Comparison of ENCODE assay signal across 9 cellular contexts in genomic region chr2:105329197-105329554, GRCh38. TPM values are rescaled to one million over a fixed set of nuclear protein-coding genes. Genes with fewer than 3 reads are reported as not detected.
DNase-seq lines count a peak whose midpoint lies in the region; ATAC-seq, FAIRE-seq and TF ChIP-seq lines count a peak whose summit lies in the region.
"Had no signal": no experiment of that assay in that cellular context is flagged by ENCODE, and none has a peak within 500 bp of the region (broad histone marks: within the 10 kb centered on the region; RNA-seq: fewer than 3 reads in every experiment).

No MANE protein-coding gene starts in this region.

- intact Hi-C loops in spleen (cut with DNase I; ENCODE audit: low total_unique reads): no loop called here

- H3K4me1 ChIP-seq in spleen: peaks cover 6 to 62% (median 43%) of the 10 kb centered on the region in 6 donors

- 0 to 2% (median 1%) methylated on average over 8 to 17 of the region's 17 CpGs for WGBS in spleen, 5 donors

- peak overlapping the region; percentile 75 for H3K4me3 ChIP-seq in iPS-11a (ENCODE audit: low read depth, low read length)
- H3K4me3 ChIP-seq in spleen: peak overlapping the region; percentile 30 to 88 (median 54)

- H3K27me3 Mint-ChIP-seq in activated naive CD8-positive, alpha-beta T cell: no peaks in the 10 kb centered on the region

- peak overlapping the region in 7 of 8 donors; percentile 65 to 93 (median 90) for H3K27ac ChIP-seq in spleen

- H3K4me3 Mint-ChIP-seq in activated naive CD8-positive, alpha-beta T cell: peak overlapping the region; percentile 96

- FAIRE-seq in HTR-8/SVneo (lab: Jason Lieb, UNC): peak; percentile 40
- FAIRE-seq: A204.1 had no signal

- H3K27ac Mint-ChIP-seq in activated naive CD8-positive, alpha-beta T cell: peak overlapping the region; percentile 96

- no peak for TF ChIP-seq CTCF in spleen (IDR thresholded peaks at IDR 0.05 in 8 of 11, conservative IDR thresholded peaks at IDR 0.05 in 3 of 11)

- TF ChIP-seq POLR2A in spleen (IDR thresholded peaks at IDR 0.05): no peak

- no peaks in the 10 kb centered on the region for H3K27me3 ChIP-seq in spleen (replicated peaks in 1 of 7)

- H3K36me3 ChIP-seq in spleen: peaks cover 0 to 13% (median 0%) of the 10 kb centered on the region in 6 donors

- H3K4me1 Mint-ChIP-seq in activated naive CD8-positive, alpha-beta T cell (ENCODE audit: low read depth): peaks cover 44% of the 10 kb centered on the region

- H3K9me3 Mint-ChIP-seq in activated naive CD8-positive, alpha-beta T cell (ENCODE audit: low read depth): no peaks in the 10 kb centered on the region

- no peaks in the 10 kb centered on the region for H3K9me3 ChIP-seq in spleen

- no peak for ATAC-seq in GM18520 (IDR thresholded peaks at IDR 0.05; ENCODE audit: unreplicated experiment)

- peaks cover 3% of the 10 kb centered on the region for H3K36me3 Mint-ChIP-seq in activated naive CD8-positive, alpha-beta T cell

- DNase-seq in DMS 273 (lab: John Stamatoyannopoulos, UW; ENCODE audit: unreplicated experiment) (peak; percentile 58), DMS 273 treated with DMSO at 0.1 percent for 48 hours (lab: John Stamatoyannopoulos, UW) (no peak), HTR-8/SVneo (ENCODE audit: insufficient read length, low spot score) (no peak), spleen (no peak), epidermal melanocyte (ENCODE audit: insufficient read length, low spot score) (no peak)

RNA-seq across cellular contexts. Expression of gene TGFBRAP1, which starts 0.4 kb away (rescaled TPM):
- 10 to 100 TPM; 19.2 to 32.7 (median 24.0) TPM for total RNA-seq in spleen
- 1 to 10 TPM; 4.6 to 7.1 (median 4.7) TPM for polyA plus RNA-seq in spleen

RNA-seq across cellular contexts. Expression of gene C2orf49, which starts 8.2 kb away (rescaled TPM):
- total RNA-seq in spleen: 10 to 100 TPM; 13.7 to 33.7 (median 18.3) TPM
- polyA plus RNA-seq in spleen: 1 to 10 TPM; 4.3 to 6.7 (median 6.4) TPM
